ENCODE assay signal across 8 cellular contexts in genomic region chr1:32352831-32353383, GRCh38. TPM values are rescaled to one million over a fixed set of nuclear protein-coding genes. Genes with fewer than 3 reads are reported as not detected.
DNase-seq lines count a peak whose midpoint lies in the region; ATAC-seq and TF ChIP-seq lines count a peak whose summit lies in the region.

No MANE protein-coding gene starts in this region.

- TF ChIP-seq POLR2A in vagina (IDR thresholded peaks at IDR 0.05): no peak

- intact Hi-C loops in cardiac septum (cut with DNase I): no loop called here
- intact Hi-C loops in vagina (cut with DNase I): no loop called here

- peak in 1 of 2 donors; percentile 58 for DNase-seq in cardiac muscle cell (ENCODE audit: low read depth in 1 of 2, low spot score in 1 of 2)
- DNase-seq in cardiac septum (ENCODE audit: low spot score): no peak
- DNase-seq in naive B cell: no peak
- no peak for DNase-seq in vagina (ENCODE audit: extremely low spot score in 2 of 2)
- DNase-seq in NCI-H2196 (lab: John Stamatoyannopoulos, UW; ENCODE audit: unreplicated experiment): no peak
- no peak for DNase-seq in NCI-H2171 (lab: John Stamatoyannopoulos, UW)
- no peak for DNase-seq in NCI-H226

- H3K4me1 ChIP-seq in cardiac muscle cell (ENCODE audit: low read depth): peaks cover 21% of the 10 kb centered on the region
- peaks cover 29% of the 10 kb centered on the region for H3K4me1 ChIP-seq in vagina

- H3K4me3 ChIP-seq in cardiac muscle cell (no peak overlapping the region), vagina (no peak overlapping the region)

- peak overlapping the region; percentile 97 for H3K27ac ChIP-seq in cardiac muscle cell
- H3K27ac ChIP-seq in cingulate gyrus (ENCODE audit: low read depth, low read length): peak overlapping the region; percentile 93
- peak overlapping the region; percentile 98 for H3K27ac ChIP-seq in vagina

- no peaks in the 10 kb centered on the region for H3K36me3 Mint-ChIP-seq in naive B cell

- H3K9me3 ChIP-seq in cardiac muscle cell (ENCODE audit: low read depth) (no peaks in the 10 kb centered on the region), vagina (no peaks in the 10 kb centered on the region)

- H3K4me3 Mint-ChIP-seq in naive B cell: peak overlapping the region; percentile 47 to 87 (median 81)

- H3K27ac Mint-ChIP-seq in naive B cell: peak overlapping the region in 2 of 6 donors; percentile 86 to 88

- H3K27me3 Mint-ChIP-seq in naive B cell: no peaks in the 10 kb centered on the region

- no peaks in the 10 kb centered on the region for H3K9me3 Mint-ChIP-seq in naive B cell

- no peaks in the 10 kb centered on the region for H3K27me3 ChIP-seq in cardiac muscle cell
- no peaks in the 10 kb centered on the region for H3K27me3 ChIP-seq in vagina

- no peak for ATAC-seq in naive B cell (ENCODE audit: low read depth in 2 of 2)

- H3K36me3 ChIP-seq in cardiac muscle cell (no peaks in the 10 kb centered on the region), vagina (no peaks in the 10 kb centered on the region)

- H3K4me1 Mint-ChIP-seq in naive B cell: peaks cover 25 to 77% (median 45%) of the 10 kb centered on the region in 3 donors

- TF ChIP-seq CTCF in cardiac muscle cell (IDR thresholded peaks at IDR 0.05; ENCODE audit: low read depth, low read length) (no peak), vagina (IDR thresholded peaks at IDR 0.05) (no peak)

RNA-seq across cellular contexts. Expression of gene FAM229A, which starts 9.4 kb away (rescaled TPM):
- 8.6 and 12.0 TPM in 2 replicates for total RNA-seq in cardiac muscle cell
- 8.7 and 12.3 TPM in 2 replicates for polyA plus RNA-seq in cardiac muscle cell
- total RNA-seq in cardiac septum: 3.2 TPM
- 1 to 10 TPM in 1 of 6 donors, under 1 TPM in 4, not detected in 1; 0.24 to 1.2 (median 0.53) TPM for polyA plus RNA-seq in naive B cell (ENCODE audit: low read depth in 6 of 6)
- 10.1 TPM for total RNA-seq in vagina

RNA-seq across cellular contexts. Expression of gene TSSK3, which starts 9.4 kb away (rescaled TPM):
- total RNA-seq in cardiac muscle cell (2.3 and 8.0 TPM in 2 replicates), cardiac septum (2.6 TPM), vagina (not detected)
- polyA plus RNA-seq in cardiac muscle cell (4.5 and 4.7 TPM in 2 replicates), naive B cell (ENCODE audit: low read depth in 6 of 6) (1 to 10 TPM in 3 of 6 donors, under 1 TPM in 3; 0.30 to 4.8 (median 0.94) TPM)

RNA-seq across cellular contexts. Expression of gene MARCKSL1, which starts 16.9 kb away (rescaled TPM):
- total RNA-seq in cardiac muscle cell (263 and 317 TPM in 2 replicates), cardiac septum (12.0 TPM), vagina (36.8 TPM)
- polyA plus RNA-seq in cardiac muscle cell (435 and 587 TPM in 2 replicates), naive B cell (ENCODE audit: low read depth in 6 of 6) (100 to 1,000 TPM; 171 to 297 (median 207) TPM)

RNA-seq across cellular contexts. Expression of gene BSDC1, which starts 41.3 kb away (rescaled TPM):
- total RNA-seq in cardiac muscle cell (78.7 and 79.5 TPM in 2 replicates), cardiac septum (41.3 TPM), vagina (54.3 TPM)
- polyA plus RNA-seq in cardiac muscle cell (56.2 and 56.7 TPM in 2 replicates), naive B cell (ENCODE audit: low read depth in 6 of 6) (10 to 100 TPM; 22.8 to 66.7 (median 44.0) TPM)
